ENCODE assay signal across 8 cellular contexts in genomic region chr2:218272531-218273212, GRCh38. TPM values are rescaled to one million over a fixed set of nuclear protein-coding genes. Genes with fewer than 3 reads are reported as not detected.
A peak's percentile ranks its signal among the peaks of the same experiment; 100 is the strongest.
DNase-seq lines count a peak whose midpoint lies in the region; ATAC-seq lines count a peak whose summit lies in the region.

No MANE protein-coding gene starts in this region.

- H3K4me3 ChIP-seq in duodenal mucosa (ENCODE audit: low read depth in 1 of 2, low read length in 2 of 2), result peak overlapping the region in 1 of 2 donors; percentile 91
- H3K4me3 ChIP-seq in mesendoderm (ENCODE audit: low read length), result no peak overlapping the region

- no CpG with 5 or more reads among the region's 18 CpGs for WGBS in mesendoderm (ENCODE audit: extremely low coverage, insufficient coverage, low lambda C conversion rate)

- H3K56ac ChIP-seq in mesendoderm (ENCODE audit: low read length), result no peak overlapping the region

- no peak overlapping the region for H2BK5ac ChIP-seq in mesendoderm (ENCODE audit: low read length)

- intact Hi-C loops in activated CD4-positive, alpha-beta memory T cell treated with anti-CD3 and anti-CD28 coated beads for 36 hours (cut with micrococcal nuclease), result loop anchor here (1.0 to 5.0 kb wide), 6 partner anchors 14 to 376 kb away; partner anchors contain the start of genes CATIP and CXCR1

- no peaks in the 10 kb centered on the region for H3K9me3 ChIP-seq in duodenal mucosa (ENCODE audit: control insufficient read depth in 1 of 2, low read length in 2 of 2)

- POLR2A ChIA-PET in activated CD4-positive, alpha-beta memory T cell treated with anti-CD3 and anti-CD28 coated beads for 36 hours (lab: Charles Lee), result interaction anchor here (8.4 kb wide), 1 partner anchor 15 kb away, joined by 115 read pairs; the partner anchor contains the start of gene TMBIM1

- H3K27me3 Mint-ChIP-seq in activated CD4-positive, alpha-beta memory T cell treated with anti-CD3 and anti-CD28 coated beads for 36 hours, result no peaks in the 10 kb centered on the region

- CTCF ChIA-PET in activated CD4-positive, alpha-beta memory T cell treated with anti-CD3 and anti-CD28 coated beads for 36 hours (lab: Charles Lee), result interaction anchor here (0.7 to 7.7 kb wide), 17 partner anchors 12 to 1924 kb away, joined by 3 to 197 read pairs (median 4); partner anchors contain the start of genes CATIP and TMBIM1

- no peaks in the 10 kb centered on the region for H3K9me3 Mint-ChIP-seq in activated CD4-positive, alpha-beta memory T cell treated with anti-CD3 and anti-CD28 coated beads for 36 hours

- DNase-seq in ELF-1 (ENCODE audit: low read depth, low spot score) (peak; percentile 94), NCI-H82 (lab: John Stamatoyannopoulos, UW) (peak; percentile 88), mesendoderm (peak; percentile 89)
- peak; percentile 84 for DNase-seq in activated CD4-positive, alpha-beta memory T cell treated with anti-CD3 and anti-CD28 coated beads for 36 hours
- peak; percentile 62 for DNase-seq in stimulated activated CD8-positive, alpha-beta memory T cell treated with anti-CD3 and anti-CD28 coated beads, Interleukin-15, amount 100 ng/mL, for 1 hour (ENCODE audit: low read depth)

- H3K27ac Mint-ChIP-seq in activated CD4-positive, alpha-beta memory T cell treated with anti-CD3 and anti-CD28 coated beads for 36 hours, result peak overlapping the region; percentile 33

- H4K8ac ChIP-seq in mesendoderm (ENCODE audit: low read depth, low read length), result no peak overlapping the region

- H3K4me1 Mint-ChIP-seq in activated CD4-positive, alpha-beta memory T cell treated with anti-CD3 and anti-CD28 coated beads for 36 hours (ENCODE audit: low read depth), result peaks cover 25% of the 10 kb centered on the region

- no peak overlapping the region for H3K4me2 ChIP-seq in mesendoderm (ENCODE audit: low read length)

- H3K23ac ChIP-seq in mesendoderm (ENCODE audit: low read length), result no peak overlapping the region

- H3K4me3 Mint-ChIP-seq in activated CD4-positive, alpha-beta memory T cell treated with anti-CD3 and anti-CD28 coated beads for 36 hours, result no peak overlapping the region

- H3K79me2 ChIP-seq in mesendoderm (ENCODE audit: control insufficient read depth, insufficient read depth, low read length), result peaks cover 9% of the 10 kb centered on the region

- H3K4me1 ChIP-seq in duodenal mucosa (ENCODE audit: control insufficient read depth in 1 of 2, insufficient read depth in 2 of 2, low read length in 2 of 2) (peaks cover 34 to 38% of the 10 kb centered on the region in 2 donors), mesendoderm (ENCODE audit: control insufficient read depth, low read depth, low read length) (no peaks in the 10 kb centered on the region)

- no peak overlapping the region for H3K4ac ChIP-seq in mesendoderm (ENCODE audit: low read depth, low read length)

- H3K9ac ChIP-seq in duodenal mucosa (ENCODE audit: low read depth in 1 of 2, low read length in 2 of 2), result peak overlapping the region; percentile 60 to 74
- no peak overlapping the region for H3K9ac ChIP-seq in mesendoderm (ENCODE audit: low read length)

- no peak overlapping the region for H2BK120ac ChIP-seq in mesendoderm (ENCODE audit: low read depth, low read length)

- H2BK15ac ChIP-seq in mesendoderm (replicated peaks; ENCODE audit: low read depth), result no peak overlapping the region

- no peaks in the 10 kb centered on the region for H3K27me3 ChIP-seq in duodenal mucosa (ENCODE audit: control insufficient read depth in 1 of 2, insufficient read depth in 2 of 2, low read length in 2 of 2)
- no peaks in the 10 kb centered on the region for H3K27me3 ChIP-seq in mesendoderm (ENCODE audit: insufficient read depth, low read length, poor library complexity)

- peaks cover 7% of the 10 kb centered on the region for H3K79me1 ChIP-seq in mesendoderm (ENCODE audit: low read length)

- no peak overlapping the region for H2AK5ac ChIP-seq in mesendoderm (ENCODE audit: low read length)

- H4K5ac ChIP-seq in mesendoderm (ENCODE audit: low read length), result no peak overlapping the region

- H3K36me3 Mint-ChIP-seq in activated CD4-positive, alpha-beta memory T cell treated with anti-CD3 and anti-CD28 coated beads for 36 hours, result peaks cover 32% of the 10 kb centered on the region

- no peak overlapping the region for H3K18ac ChIP-seq in mesendoderm (ENCODE audit: low read length)

- H3K27ac ChIP-seq in duodenal mucosa (ENCODE audit: low read depth, low read length) (peak overlapping the region; percentile 65), mesendoderm (ENCODE audit: low read depth, low read length) (no peak overlapping the region)

- ATAC-seq in HG03442 (IDR thresholded peaks at IDR 0.05; ENCODE audit: unreplicated experiment) (peak; percentile 23), GM18858 (IDR thresholded peaks at IDR 0.05; ENCODE audit: unreplicated experiment) (no peak)

- peaks cover 40 to 44% of the 10 kb centered on the region in 2 donors for H3K36me3 ChIP-seq in duodenal mucosa (ENCODE audit: control insufficient read depth in 1 of 2, insufficient read depth in 2 of 2, low read length in 2 of 2)
- H3K36me3 ChIP-seq in mesendoderm (ENCODE audit: control insufficient read depth, insufficient read depth, low read length), result peaks cover 8% of the 10 kb centered on the region

RNA-seq across cellular contexts. Expression of gene PNKD, which starts 2.4 kb away (rescaled TPM):
- 10 to 100 TPM; 18.4 to 19.4 TPM for total RNA-seq in activated CD4-positive, alpha-beta memory T cell treated with anti-CD3 and anti-CD28 coated beads for 36 hours
- 36.7 TPM for polyA plus RNA-seq in mesendoderm (2013, experiment 1 of 2)
- 36.3 TPM for polyA plus RNA-seq in mesendoderm (2013, experiment 2 of 2)

RNA-seq across cellular contexts. Expression of gene AAMP, which starts 2.7 kb away (rescaled TPM):
- 10 to 100 TPM; 60.8 to 65.6 TPM for total RNA-seq in activated CD4-positive, alpha-beta memory T cell treated with anti-CD3 and anti-CD28 coated beads for 36 hours
- 63.9 TPM for polyA plus RNA-seq in mesendoderm (2013, experiment 1 of 2)
- polyA plus RNA-seq in mesendoderm (2013, experiment 2 of 2), result 62.4 TPM

RNA-seq across cellular contexts. Expression of gene GPBAR1, which starts 11.9 kb away (rescaled TPM):
- total RNA-seq in activated CD4-positive, alpha-beta memory T cell treated with anti-CD3 and anti-CD28 coated beads for 36 hours, result under 1 TPM; 0.14 to 0.19 TPM
- 0.10 TPM for polyA plus RNA-seq in mesendoderm (2013, experiment 1 of 2)
- 0.13 TPM for polyA plus RNA-seq in mesendoderm (2013, experiment 2 of 2)

RNA-seq across cellular contexts. Expression of gene TMBIM1, which starts 19.6 kb away (rescaled TPM):
- total RNA-seq in activated CD4-positive, alpha-beta memory T cell treated with anti-CD3 and anti-CD28 coated beads for 36 hours, result 10 to 100 TPM; 71.8 to 79.2 TPM
- polyA plus RNA-seq in mesendoderm (2013, experiment 1 of 2), result 20.7 TPM
- 17.9 TPM for polyA plus RNA-seq in mesendoderm (2013, experiment 2 of 2)

RNA-seq across cellular contexts. Expression of gene ARPC2, which starts 55.7 kb away (rescaled TPM):
- total RNA-seq in activated CD4-positive, alpha-beta memory T cell treated with anti-CD3 and anti-CD28 coated beads for 36 hours, result 100 to 1,000 TPM; 564 to 570 TPM
- 300 TPM for polyA plus RNA-seq in mesendoderm (2013, experiment 1 of 2)
- 300 TPM for polyA plus RNA-seq in mesendoderm (2013, experiment 2 of 2)
